In genomic region chr7:8296362-8296659, GRCh38 we compare ENCODE assay signal across 13 cellular contexts. TPM values are rescaled to one million over a fixed set of nuclear protein-coding genes. Genes with fewer than 3 reads are reported as not detected.
DNase-seq lines count a peak whose midpoint lies in the region; ATAC-seq, FAIRE-seq and TF ChIP-seq lines count a peak whose summit lies in the region.
"Had no signal": no experiment of that assay in that cellular context is flagged by ENCODE, and none has a peak within 500 bp of the region (broad histone marks: within the 10 kb centered on the region; RNA-seq: fewer than 3 reads in every experiment).

No MANE protein-coding gene starts in this region.

- no peak for TF ChIP-seq CTCF in Loucy (conservative IDR thresholded peaks at IDR 0.05; ENCODE audit: low read length)
- TF ChIP-seq CTCF in mesothelial cell of epicardium (IDR thresholded peaks at IDR 0.05; ENCODE audit: unreplicated experiment): peak; percentile 18
- TF ChIP-seq CTCF in pancreas (IDR thresholded peaks at IDR 0.05): no peak

- 90 to 93% methylated on average over 1 of the region's 1 CpG for WGBS in pancreas, 2 donors

- no peak for FAIRE-seq in pancreas (lab: Jason Lieb, UNC)

- ATAC-seq in GM18498 (IDR thresholded peaks at IDR 0.05; ENCODE audit: unreplicated experiment) (peak; percentile 21), GM21360 (IDR thresholded peaks at IDR 0.05; ENCODE audit: unreplicated experiment) (peak; percentile 7), left lobe of liver (no peak), pancreas (no peak)

- H3K27ac Mint-ChIP-seq in mesothelial cell of epicardium: no peak overlapping the region
- H3K27ac Mint-ChIP-seq: activated T-helper 1 cell treated with anti-CD3 and anti-CD28 coated beads, Interleukin-12 subunit alpha, Interleukin-12 subunit beta, Interleukin-2, Interleukin-4 antibody, amounts not matched to agents 30 ng/mL and 10 ng/mL and 1 ng/mL, durations not matched to agents 14 hours and 24 hours and 36 hours; memory B cell had no signal

- H3K4me1 Mint-ChIP-seq in mesothelial cell of epicardium: peaks cover 3% of the 10 kb centered on the region

- no peak overlapping the region for H3K9ac ChIP-seq in Loucy (ENCODE audit: low read depth, low read length, poor library complexity, severe bottlenecking)

- no peaks in the 10 kb centered on the region for H3K36me3 ChIP-seq in Loucy (ENCODE audit: insufficient read depth, low read length)
- H3K36me3 ChIP-seq in pancreas: no peaks in the 10 kb centered on the region
- H3K36me3 ChIP-seq: neutrophil had no signal

- H3F3A ChIP-seq in Loucy (ENCODE audit: low read depth): no peaks in the 10 kb centered on the region

- H3K9me2 ChIP-seq in Loucy (replicated peaks; ENCODE audit: low read depth, low read length): no peaks in the 10 kb centered on the region

- no peaks in the 10 kb centered on the region for H4K20me1 ChIP-seq in Loucy (ENCODE audit: insufficient read depth, low read length, poor library complexity, severe bottlenecking)

- peaks cover 2% of the 10 kb centered on the region for H3K36me3 Mint-ChIP-seq in mesothelial cell of epicardium
- H3K36me3 Mint-ChIP-seq: memory B cell had no signal

- H3K4me1 ChIP-seq in Loucy (ENCODE audit: insufficient read depth, low read length, poor library complexity, severe bottlenecking): peaks cover 2% of the 10 kb centered on the region
- peaks cover 1 to 8% (median 8%) of the 10 kb centered on the region in 3 donors for H3K4me1 ChIP-seq in pancreas

- no peaks in the 10 kb centered on the region for H3K9me3 Mint-ChIP-seq in mesothelial cell of epicardium
- H3K9me3 Mint-ChIP-seq: activated T-helper 1 cell treated with anti-CD3 and anti-CD28 coated beads, Interleukin-12 subunit alpha, Interleukin-12 subunit beta, Interleukin-2, Interleukin-4 antibody, amounts not matched to agents 30 ng/mL and 10 ng/mL and 1 ng/mL, durations not matched to agents 14 hours and 24 hours and 36 hours; memory B cell had no signal

- no peaks in the 10 kb centered on the region for H3K27me3 ChIP-seq in Loucy (ENCODE audit: insufficient read depth, low read length, poor library complexity, severe bottlenecking)
- H3K27me3 ChIP-seq in pancreas: no peaks in the 10 kb centered on the region
- H3K27me3 ChIP-seq: neutrophil had no signal

- no peak overlapping the region for H3K4me3 Mint-ChIP-seq in mesothelial cell of epicardium
- H3K4me3 Mint-ChIP-seq: activated T-helper 1 cell treated with anti-CD3 and anti-CD28 coated beads, Interleukin-12 subunit alpha, Interleukin-12 subunit beta, Interleukin-2, Interleukin-4 antibody, amounts not matched to agents 30 ng/mL and 10 ng/mL and 1 ng/mL, durations not matched to agents 14 hours and 24 hours and 36 hours; memory B cell had no signal

- H3K4me3 ChIP-seq in Loucy (ENCODE audit: low read length, poor library complexity, severe bottlenecking): no peak overlapping the region
- H3K4me3 ChIP-seq in pancreas: no peak overlapping the region

- H3K9me3 ChIP-seq in Loucy (ENCODE audit: insufficient read depth, low read depth, low read length) (no peaks in the 10 kb centered on the region), pancreas (no peaks in the 10 kb centered on the region)
- H3K9me3 ChIP-seq: neutrophil had no signal

- peaks cover 43% of the 10 kb centered on the region for H3K27me3 Mint-ChIP-seq in mesothelial cell of epicardium (ENCODE audit: low read depth)

- peak overlapping the region; percentile 67 for H2AFZ ChIP-seq in Loucy (ENCODE audit: low read length)

- intact Hi-C loops in pancreas (cut with DNase I): no loop called here

- DNase-seq in mesothelial cell of epicardium (ENCODE audit: low spot score in 2 of 2, unreplicated experiment in 2 of 2) (no peak), EL (no peak), epidermal melanocyte (ENCODE audit: insufficient read length, low spot score) (no peak), left lobe of liver (ENCODE audit: low spot score) (no peak), pancreas (no peak)
- DNase-seq: activated CD8-positive, alpha-beta memory T cell treated with anti-CD3 and anti-CD28 coated beads for 24 hours; kidney had no signal

- H3K79me2 ChIP-seq in Loucy (ENCODE audit: insufficient read depth, low read length): no peaks in the 10 kb centered on the region

- H3K27ac ChIP-seq in pancreas: no peak overlapping the region
- H3K27ac ChIP-seq: neutrophil had no signal

- no peak overlapping the region for H3K4me2 ChIP-seq in Loucy (ENCODE audit: low read depth, low read length, poor library complexity, severe bottlenecking)

RNA-seq across cellular contexts. Expression of gene ICA1, which starts 34.3 kb away (rescaled TPM):
- total RNA-seq in mesothelial cell of epicardium: 6.8 to 8.3 TPM (median 8.2 TPM) in 3 replicates
- 1.9 TPM for total RNA-seq in left lobe of liver
- total RNA-seq in pancreas: 10 to 100 TPM; 34.8 to 57.4 (median 50.4) TPM
- polyA plus RNA-seq in pancreas: 10 to 100 TPM; 35.8 to 74.4 TPM

Comparison
In these comparisons a context has a peak if more than half of its experiments do, and no peak if none do; other contexts are left out.
1. ATAC-seq: peak in GM18498 (single experiment) and GM21360 (single experiment); none in left lobe of liver (single experiment) and pancreas (0 of 4).